9 cellular contexts compared by ENCODE assay signal in the genomic region with DNA sequence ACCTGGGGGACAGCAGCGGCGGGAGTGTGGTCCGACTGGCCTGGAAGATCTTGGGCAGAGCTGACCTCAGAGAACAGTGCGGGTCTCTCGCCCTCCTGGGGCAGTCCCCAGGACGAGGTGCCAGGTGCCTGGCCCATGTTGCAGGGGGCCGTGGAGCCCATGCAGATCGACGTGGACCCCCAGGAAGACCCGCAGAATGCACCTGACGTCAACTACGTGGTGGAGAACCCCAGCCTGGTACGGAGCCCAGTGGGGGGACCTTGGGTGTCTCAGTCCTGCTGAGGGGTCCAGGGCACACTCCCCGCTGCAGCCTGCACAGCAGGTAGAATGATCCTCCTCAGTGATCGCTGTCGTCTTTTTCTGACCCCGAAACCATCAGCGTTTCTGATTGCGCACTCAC. TPM values are rescaled to one million over a fixed set of nuclear protein-coding genes. Genes with fewer than 3 reads are reported as not detected.
A peak's percentile ranks its signal among the peaks of the same experiment; 100 is the strongest.
DNase-seq lines count a peak whose midpoint lies in the region; ATAC-seq and TF ChIP-seq lines count a peak whose summit lies in the region.
"Had no signal": no experiment of that assay in that cellular context is flagged by ENCODE, and none has a peak within 500 bp of the region (broad histone marks: within the 10 kb centered on the region; RNA-seq: fewer than 3 reads in every experiment).

No MANE protein-coding gene starts in this region.

- no peaks in the 10 kb centered on the region for H3K27me3 Mint-ChIP-seq in activated CD8-positive, alpha-beta memory T cell treated with anti-CD3 and anti-CD28 coated beads, Interleukin-2, amount 10 ng/mL, durations not matched to agents 7 days and 5 days
- no peaks in the 10 kb centered on the region for H3K27me3 Mint-ChIP-seq in activated CD4-positive, alpha-beta memory T cell treated with anti-CD3 and anti-CD28 coated beads for 36 hours
- H3K27me3 Mint-ChIP-seq in glutamatergic neuron (ENCODE audit: unreplicated experiment), result peaks cover 1% of the 10 kb centered on the region

- H3K4me1 Mint-ChIP-seq in activated CD8-positive, alpha-beta memory T cell treated with anti-CD3 and anti-CD28 coated beads, Interleukin-2, amount 10 ng/mL, durations not matched to agents 7 days and 5 days, result peaks cover 28% of the 10 kb centered on the region
- peaks cover 21% of the 10 kb centered on the region for H3K4me1 Mint-ChIP-seq in activated CD4-positive, alpha-beta memory T cell treated with anti-CD3 and anti-CD28 coated beads for 36 hours (ENCODE audit: low read depth)
- H3K4me1 Mint-ChIP-seq in glutamatergic neuron (ENCODE audit: low read depth, unreplicated experiment), result no peaks in the 10 kb centered on the region
- peaks cover 22% of the 10 kb centered on the region for H3K4me1 Mint-ChIP-seq in stimulated activated effector memory CD8-positive, alpha-beta T cell treated with anti-CD3 and anti-CD28 coated beads, Interleukin-12 subunit alpha, Interleukin-12 subunit beta, amount 100 ng/mL, for 72 hours

- peaks cover 3% of the 10 kb centered on the region for H3K36me3 Mint-ChIP-seq in activated CD8-positive, alpha-beta memory T cell treated with anti-CD3 and anti-CD28 coated beads, Interleukin-2, amount 10 ng/mL, durations not matched to agents 7 days and 5 days
- H3K36me3 Mint-ChIP-seq in activated CD4-positive, alpha-beta memory T cell treated with anti-CD3 and anti-CD28 coated beads for 36 hours, result peaks cover 8% of the 10 kb centered on the region
- H3K36me3 Mint-ChIP-seq in glutamatergic neuron (ENCODE audit: unreplicated experiment), result no peaks in the 10 kb centered on the region
- peaks cover 14% of the 10 kb centered on the region for H3K36me3 Mint-ChIP-seq in stimulated activated effector memory CD8-positive, alpha-beta T cell treated with anti-CD3 and anti-CD28 coated beads, Interleukin-12 subunit alpha, Interleukin-12 subunit beta, amount 100 ng/mL, for 72 hours

- no peak overlapping the region for H3K27ac Mint-ChIP-seq in activated CD8-positive, alpha-beta memory T cell treated with anti-CD3 and anti-CD28 coated beads, Interleukin-2, amount 10 ng/mL, durations not matched to agents 7 days and 5 days
- no peak overlapping the region for H3K27ac Mint-ChIP-seq in activated CD4-positive, alpha-beta memory T cell treated with anti-CD3 and anti-CD28 coated beads for 36 hours
- peak overlapping the region; percentile 28 for H3K27ac Mint-ChIP-seq in glutamatergic neuron (ENCODE audit: unreplicated experiment)
- peak overlapping the region; percentile 37 for H3K27ac Mint-ChIP-seq in stimulated activated effector memory CD8-positive, alpha-beta T cell treated with anti-CD3 and anti-CD28 coated beads, Interleukin-12 subunit alpha, Interleukin-12 subunit beta, amount 100 ng/mL, for 72 hours

- POLR2A ChIA-PET in activated CD4-positive, alpha-beta memory T cell treated with anti-CD3 and anti-CD28 coated beads for 36 hours (lab: Charles Lee), result interaction anchor here (0.5 to 3.0 kb wide), 2 partner anchors 15 to 105 kb away, joined by 3 to 9 read pairs; partner anchors contain the start of gene DCXR

- no peak for DNase-seq in activated CD8-positive, alpha-beta memory T cell treated with anti-CD3 and anti-CD28 coated beads, Interleukin-2, amount 10 ng/mL, durations not matched to agents 7 days and 5 days
- DNase-seq in activated CD8-positive, alpha-beta memory T cell treated with anti-CD3 and anti-CD28 coated beads, Interleukin-2, amount 50 U/mL, for 4 hours, result no peak
- DNase-seq in activated CD4-positive, alpha-beta memory T cell treated with anti-CD3 and anti-CD28 coated beads for 36 hours, result no peak
- DNase-seq in glutamatergic neuron, result no peak
- DNase-seq in stimulated activated effector memory CD8-positive, alpha-beta T cell treated with anti-CD3 and anti-CD28 coated beads, Interleukin-12 subunit alpha, Interleukin-12 subunit beta, amount 100 ng/mL, for 72 hours (ENCODE audit: low spot score in 2 of 2), result no peak
- no peak for DNase-seq in NCI-H526 (lab: John Stamatoyannopoulos, UW)
- DNase-seq in NCI-H2081 treated with DMSO at 0.1 percent for 48 hours (lab: John Stamatoyannopoulos, UW), result no peak
- no peak for DNase-seq in COLO668 (lab: John Stamatoyannopoulos, UW; ENCODE audit: unreplicated experiment)
- DNase-seq: T-helper 9 cell had no signal

- intact Hi-C loops in activated CD4-positive, alpha-beta memory T cell treated with anti-CD3 and anti-CD28 coated beads for 36 hours (cut with micrococcal nuclease), result no loop called here

- ATAC-seq in activated CD8-positive, alpha-beta memory T cell treated with anti-CD3 and anti-CD28 coated beads, Interleukin-2, amount 10 ng/mL, durations not matched to agents 7 days and 5 days, result no peak
- no peak for ATAC-seq in stimulated activated effector memory CD8-positive, alpha-beta T cell treated with anti-CD3 and anti-CD28 coated beads, Interleukin-12 subunit alpha, Interleukin-12 subunit beta, amount 100 ng/mL, for 72 hours

- CTCF ChIA-PET in activated CD8-positive, alpha-beta memory T cell treated with anti-CD3 and anti-CD28 coated beads, Interleukin-2, amount 10 ng/mL, durations not matched to agents 7 days and 5 days (lab: Charles Lee), result no interaction called here
- CTCF ChIA-PET in activated CD4-positive, alpha-beta memory T cell treated with anti-CD3 and anti-CD28 coated beads for 36 hours (lab: Charles Lee), result interaction anchor here (1.1 to 1.5 kb wide), 2 partner anchors 22 to 94 kb away, joined by 3 to 6 read pairs; partner anchors contain the start of gene RAC3

- no peaks in the 10 kb centered on the region for H3K9me3 Mint-ChIP-seq in activated CD8-positive, alpha-beta memory T cell treated with anti-CD3 and anti-CD28 coated beads, Interleukin-2, amount 10 ng/mL, durations not matched to agents 7 days and 5 days (ENCODE audit: low read depth)
- H3K9me3 Mint-ChIP-seq in activated CD4-positive, alpha-beta memory T cell treated with anti-CD3 and anti-CD28 coated beads for 36 hours, result no peaks in the 10 kb centered on the region
- H3K9me3 Mint-ChIP-seq in glutamatergic neuron (ENCODE audit: unreplicated experiment), result no peaks in the 10 kb centered on the region
- H3K9me3 Mint-ChIP-seq in stimulated activated effector memory CD8-positive, alpha-beta T cell treated with anti-CD3 and anti-CD28 coated beads, Interleukin-12 subunit alpha, Interleukin-12 subunit beta, amount 100 ng/mL, for 72 hours, result no peaks in the 10 kb centered on the region

- TF ChIP-seq CTCF in glutamatergic neuron (IDR thresholded peaks at IDR 0.05; ENCODE audit: partially characterized antibody, unreplicated experiment), result no peak

- peak overlapping the region; percentile 83 for H3K4me3 Mint-ChIP-seq in activated CD8-positive, alpha-beta memory T cell treated with anti-CD3 and anti-CD28 coated beads, Interleukin-2, amount 10 ng/mL, durations not matched to agents 7 days and 5 days
- peak overlapping the region; percentile 82 for H3K4me3 Mint-ChIP-seq in activated CD4-positive, alpha-beta memory T cell treated with anti-CD3 and anti-CD28 coated beads for 36 hours
- peak overlapping the region; percentile 74 for H3K4me3 Mint-ChIP-seq in glutamatergic neuron (ENCODE audit: unreplicated experiment)
- peak overlapping the region; percentile 72 for H3K4me3 Mint-ChIP-seq in stimulated activated effector memory CD8-positive, alpha-beta T cell treated with anti-CD3 and anti-CD28 coated beads, Interleukin-12 subunit alpha, Interleukin-12 subunit beta, amount 100 ng/mL, for 72 hours

RNA-seq across cellular contexts. Expression of gene GPS1, which starts 1.4 kb away (rescaled TPM):
- 100 to 1,000 TPM in 1 of 2 experiments, 10 to 100 TPM in 1; 92.4 to 106 TPM for total RNA-seq in activated CD8-positive, alpha-beta memory T cell treated with anti-CD3 and anti-CD28 coated beads, Interleukin-2, amount 10 ng/mL, durations not matched to agents 7 days and 5 days
- 10 to 100 TPM; 86.8 to 89.1 TPM for total RNA-seq in activated CD4-positive, alpha-beta memory T cell treated with anti-CD3 and anti-CD28 coated beads for 36 hours
- 115 TPM for total RNA-seq in glutamatergic neuron (ENCODE audit: unreplicated experiment)

RNA-seq across cellular contexts. Expression of gene RFNG, which starts 1.5 kb away (rescaled TPM):
- total RNA-seq in activated CD8-positive, alpha-beta memory T cell treated with anti-CD3 and anti-CD28 coated beads, Interleukin-2, amount 10 ng/mL, durations not matched to agents 7 days and 5 days, result 10 to 100 TPM; 20.9 to 23.0 TPM
- 10 to 100 TPM; 16.5 to 17.5 TPM for total RNA-seq in activated CD4-positive, alpha-beta memory T cell treated with anti-CD3 and anti-CD28 coated beads for 36 hours
- total RNA-seq in glutamatergic neuron (ENCODE audit: unreplicated experiment), result 50.8 TPM

RNA-seq across cellular contexts. Expression of gene DUS1L, which starts 12.5 kb away (rescaled TPM):
- 100 to 1,000 TPM; 134 to 139 TPM for total RNA-seq in activated CD8-positive, alpha-beta memory T cell treated with anti-CD3 and anti-CD28 coated beads, Interleukin-2, amount 10 ng/mL, durations not matched to agents 7 days and 5 days
- 100 to 1,000 TPM; 118 to 131 TPM for total RNA-seq in activated CD4-positive, alpha-beta memory T cell treated with anti-CD3 and anti-CD28 coated beads for 36 hours
- 122 TPM for total RNA-seq in glutamatergic neuron (ENCODE audit: unreplicated experiment)

RNA-seq across cellular contexts. Expression of gene DCXR, which starts 15.6 kb away (rescaled TPM):
- 100 to 1,000 TPM; 120 to 124 TPM for total RNA-seq in activated CD8-positive, alpha-beta memory T cell treated with anti-CD3 and anti-CD28 coated beads, Interleukin-2, amount 10 ng/mL, durations not matched to agents 7 days and 5 days
- total RNA-seq in activated CD4-positive, alpha-beta memory T cell treated with anti-CD3 and anti-CD28 coated beads for 36 hours, result 100 to 1,000 TPM; 105 to 115 TPM
- 89.5 TPM for total RNA-seq in glutamatergic neuron (ENCODE audit: unreplicated experiment)

RNA-seq across cellular contexts. Expression of gene RAC3, which starts 21.7 kb away (rescaled TPM):
- total RNA-seq in activated CD8-positive, alpha-beta memory T cell treated with anti-CD3 and anti-CD28 coated beads, Interleukin-2, amount 10 ng/mL, durations not matched to agents 7 days and 5 days, result 1 to 10 TPM; 6.4 to 6.8 TPM
- total RNA-seq in activated CD4-positive, alpha-beta memory T cell treated with anti-CD3 and anti-CD28 coated beads for 36 hours, result 1 to 10 TPM; 6.3 to 8.1 TPM
- total RNA-seq in glutamatergic neuron (ENCODE audit: unreplicated experiment), result 46.0 TPM

Comparison
In these comparisons a context has a peak if more than half of its experiments do, and no peak if none do; other contexts are left out.
1. H3K27ac Mint-ChIP-seq: peak in glutamatergic neuron (single experiment) and stimulated activated effector memory CD8-positive, alpha-beta T cell treated with anti-CD3 and anti-CD28 coated beads, Interleukin-12 subunit alpha, Interleukin-12 subunit beta, amount 100 ng/mL, for 72 hours (single experiment); none in activated CD8-positive, alpha-beta memory T cell treated with anti-CD3 and anti-CD28 coated beads, Interleukin-2, amount 10 ng/mL, durations not matched to agents 7 days and 5 days (single experiment) and activated CD4-positive, alpha-beta memory T cell treated with anti-CD3 and anti-CD28 coated beads for 36 hours (single experiment).
2. Peak in every context shown above with its lines, with median percentiles within 50 percentile points of each other: H3K4me3 Mint-ChIP-seq.